Comparison of ENCODE assay signal across 8 cellular contexts in genomic region chr7:79180533-79180932, GRCh38.
"Had no signal": no experiment of that assay in that cellular context is flagged by ENCODE, and none has a peak within 500 bp of the region (broad histone marks: within the 10 kb centered on the region; RNA-seq: fewer than 3 reads in every experiment).

No MANE protein-coding gene starts in this region.

- H3K4me3 ChIP-seq: GM23248, HAP-1 had no signal

- H2AFZ ChIP-seq: GM23248 had no signal

- H3K4me3 Mint-ChIP-seq: HFFc6 had no signal

- H3K27ac Mint-ChIP-seq: HFFc6 had no signal

- H3K9me3 ChIP-seq: HAP-1 had no signal

- ATAC-seq: HCT116 had no signal

- H3K27ac ChIP-seq: GM23248, HL-60 had no signal

- H3K36me3 ChIP-seq: HAP-1 had no signal

- H3K9ac ChIP-seq: GM23248 had no signal

- DNase-seq: GM23248, GOT3, H7, HFFc6, IMR-90 had no signal
